Comparison of ENCODE assay signal across 9 cellular contexts in the genomic region with DNA sequence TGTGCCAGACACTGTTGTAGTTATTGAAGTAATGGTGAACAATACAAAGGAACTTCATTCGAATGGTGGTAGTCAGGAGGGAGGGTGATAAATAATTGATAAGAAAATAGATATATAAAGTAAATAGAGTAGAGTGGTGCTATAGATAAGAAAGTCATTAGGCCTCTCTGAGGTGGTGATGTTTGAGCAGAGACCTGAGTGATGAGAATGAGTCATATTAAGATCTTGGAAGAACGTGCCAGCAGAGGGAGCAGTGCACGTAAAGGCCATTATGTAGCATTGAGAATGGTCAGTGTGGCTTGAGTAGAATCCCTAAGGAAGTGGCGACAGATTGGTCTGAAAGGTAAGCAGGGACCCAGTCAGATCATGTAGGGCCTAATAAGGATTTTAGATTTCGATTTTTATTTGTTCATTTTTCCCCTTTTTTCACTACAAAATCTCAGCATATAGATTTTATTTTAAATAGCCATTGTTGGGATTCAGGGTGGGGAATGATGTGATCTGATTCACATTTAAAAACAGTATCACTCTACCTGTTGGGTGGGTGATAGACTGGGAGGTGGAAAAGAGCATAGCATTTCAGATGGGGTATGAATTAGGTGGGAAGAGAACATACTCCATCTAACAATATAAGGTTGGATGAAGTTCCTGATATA. TPM values are rescaled to one million over a fixed set of nuclear protein-coding genes. Genes with fewer than 3 reads are reported as not detected.
DNase-seq lines count a peak whose midpoint lies in the region; ATAC-seq and TF ChIP-seq lines count a peak whose summit lies in the region.
"Had no signal": no experiment of that assay in that cellular context is flagged by ENCODE, and none has a peak within 500 bp of the region (broad histone marks: within the 10 kb centered on the region; RNA-seq: fewer than 3 reads in every experiment).

No MANE protein-coding gene starts in this region.

- no peaks in the 10 kb centered on the region for H3K27me3 ChIP-seq in RWPE2 (ENCODE audit: insufficient read depth, poor library complexity, severe bottlenecking)
- H3K27me3 ChIP-seq in naive thymus-derived CD4-positive, alpha-beta T cell (ENCODE audit: control insufficient read depth in 2 of 2, insufficient read depth in 2 of 2, low read length in 2 of 2) = no peaks in the 10 kb centered on the region

- ATAC-seq in GM18909 (IDR thresholded peaks at IDR 0.05; ENCODE audit: poor library complexity, unreplicated experiment) (peak; percentile 87), RWPE2 (ENCODE audit: low read depth) (peak; percentile 94)
- peak; percentile 61 for ATAC-seq in naive thymus-derived CD4-positive, alpha-beta T cell
- ATAC-seq in effector memory CD8-positive, alpha-beta T cell (replicated peaks) = no peak

- H3K4me1 ChIP-seq in RWPE2 (ENCODE audit: insufficient read depth, poor library complexity, severe bottlenecking) = no peaks in the 10 kb centered on the region
- no peaks in the 10 kb centered on the region for H3K4me1 ChIP-seq in naive thymus-derived CD4-positive, alpha-beta T cell (ENCODE audit: control insufficient read depth in 2 of 2, insufficient read depth in 2 of 2, low read length in 2 of 2)

- no peaks in the 10 kb centered on the region for H3K9me3 ChIP-seq in RWPE2 (ENCODE audit: severe bottlenecking)
- no peaks in the 10 kb centered on the region for H3K9me3 ChIP-seq in naive thymus-derived CD4-positive, alpha-beta T cell (ENCODE audit: control insufficient read depth in 2 of 3, low read length in 3 of 3)

- TF ChIP-seq CTCF in RWPE2 (IDR thresholded peaks at IDR 0.05; ENCODE audit: poor library complexity, severe bottlenecking) (peak; percentile 88), epithelial cell of esophagus (IDR thresholded peaks at IDR 0.05; ENCODE audit: insufficient read depth, low read depth, low read length, missing control alignments) (peak; percentile 73)

- H3K9me3 Mint-ChIP-seq in naive thymus-derived CD4-positive, alpha-beta T cell = peaks cover 0 to 2% (median 0%) of the 10 kb centered on the region in 11 donors
- no peaks in the 10 kb centered on the region for H3K9me3 Mint-ChIP-seq in effector memory CD8-positive, alpha-beta T cell
- H3K9me3 Mint-ChIP-seq: activated T-cell treated with anti-CD3 and anti-CD28 coated beads, Interleukin-2, amount 50 U/mL, for 72 hours had no signal

- POLR2A ChIA-PET in naive thymus-derived CD4-positive, alpha-beta T cell (lab: Charles Lee) = no interaction called here

- CTCF ChIA-PET in naive thymus-derived CD4-positive, alpha-beta T cell (lab: Charles Lee) = no interaction called here

- peak; percentile 50 for DNase-seq in DMS 273 (lab: John Stamatoyannopoulos, UW; ENCODE audit: unreplicated experiment)
- DNase-seq in HK-2 (ENCODE audit: unreplicated experiment) = peak; percentile 29
- no peak for DNase-seq in RWPE2 (ENCODE audit: low spot score)
- DNase-seq in epithelial cell of esophagus (ENCODE audit: low read depth) = peak; percentile 76
- DNase-seq in naive thymus-derived CD4-positive, alpha-beta T cell = no peak
- DNase-seq in posterior vena cava (ENCODE audit: low spot score) = no peak
- no peak for DNase-seq in effector memory CD8-positive, alpha-beta T cell

- H3K4me1 Mint-ChIP-seq in naive thymus-derived CD4-positive, alpha-beta T cell = peaks cover 0 to 2% (median 0%) of the 10 kb centered on the region in 7 donors
- H3K4me1 Mint-ChIP-seq in effector memory CD8-positive, alpha-beta T cell (ENCODE audit: low read depth in 2 of 2) = no peaks in the 10 kb centered on the region

- no peaks in the 10 kb centered on the region for H3K27me3 Mint-ChIP-seq in naive thymus-derived CD4-positive, alpha-beta T cell
- no peaks in the 10 kb centered on the region for H3K27me3 Mint-ChIP-seq in effector memory CD8-positive, alpha-beta T cell

- H3K4me3 Mint-ChIP-seq in naive thymus-derived CD4-positive, alpha-beta T cell = no peak overlapping the region
- no peak overlapping the region for H3K4me3 Mint-ChIP-seq in effector memory CD8-positive, alpha-beta T cell
- H3K4me3 Mint-ChIP-seq: activated T-cell treated with anti-CD3 and anti-CD28 coated beads, Interleukin-2, amount 50 U/mL, for 72 hours had no signal

- intact Hi-C loops in naive thymus-derived CD4-positive, alpha-beta T cell (cut with micrococcal nuclease) = no loop called here
- intact Hi-C loops in posterior vena cava (cut with DNase I) = no loop called here

- no peak overlapping the region for H3K27ac ChIP-seq in RWPE2 (ENCODE audit: poor library complexity, severe bottlenecking)
- no peak overlapping the region for H3K27ac ChIP-seq in naive thymus-derived CD4-positive, alpha-beta T cell (ENCODE audit: low read depth, low read length)

- H3K4me3 ChIP-seq in RWPE2 (ENCODE audit: severe bottlenecking) (no peak overlapping the region), epithelial cell of esophagus (ENCODE audit: low read length) (no peak overlapping the region)
- no peak overlapping the region for H3K4me3 ChIP-seq in naive thymus-derived CD4-positive, alpha-beta T cell (ENCODE audit: low read length)

- H3K36me3 ChIP-seq in RWPE2 (ENCODE audit: low read depth) = no peaks in the 10 kb centered on the region
- no peaks in the 10 kb centered on the region for H3K36me3 ChIP-seq in naive thymus-derived CD4-positive, alpha-beta T cell (ENCODE audit: control insufficient read depth in 2 of 3, insufficient read depth in 3 of 3, low read length in 3 of 3)

- H3K27ac Mint-ChIP-seq in naive thymus-derived CD4-positive, alpha-beta T cell = no peak overlapping the region
- H3K27ac Mint-ChIP-seq in effector memory CD8-positive, alpha-beta T cell = no peak overlapping the region
- H3K27ac Mint-ChIP-seq: activated T-cell treated with anti-CD3 and anti-CD28 coated beads, Interleukin-2, amount 50 U/mL, for 72 hours had no signal

- peaks cover 0 to 10% (median 0%) of the 10 kb centered on the region in 5 donors for H3K36me3 Mint-ChIP-seq in naive thymus-derived CD4-positive, alpha-beta T cell
- no peaks in the 10 kb centered on the region for H3K36me3 Mint-ChIP-seq in effector memory CD8-positive, alpha-beta T cell (ENCODE audit: insufficient read depth)

RNA-seq across cellular contexts. Expression of gene CCDC90B, which starts 44.7 kb away (rescaled TPM):
- total RNA-seq in naive thymus-derived CD4-positive, alpha-beta T cell = 10 to 100 TPM; 19.1 to 40.8 (median 27.8) TPM
- polyA plus RNA-seq in naive thymus-derived CD4-positive, alpha-beta T cell = 10 to 100 TPM; 50.1 to 60.2 TPM
- total RNA-seq in posterior vena cava = 10 to 100 TPM; 29.6 to 33.3 TPM

RNA-seq across cellular contexts. Expression of gene ANKRD42, which starts 47.9 kb away (rescaled TPM):
- total RNA-seq in naive thymus-derived CD4-positive, alpha-beta T cell = 10 to 100 TPM in 1 of 5 experiments, 1 to 10 TPM in 4; 3.1 to 10.9 (median 7.0) TPM
- 1 to 10 TPM; 4.4 to 4.6 TPM for polyA plus RNA-seq in naive thymus-derived CD4-positive, alpha-beta T cell
- total RNA-seq in posterior vena cava = 10 to 100 TPM in 1 of 2 donors, 1 to 10 TPM in 1; 9.5 to 11.5 TPM

Comparison
In these comparisons a context has a peak if more than half of its experiments do, and no peak if none do; other contexts are left out.
1. DNase-seq: peak in DMS 273 (single experiment), HK-2 (single experiment) and epithelial cell of esophagus (single experiment); none in RWPE2 (single experiment), naive thymus-derived CD4-positive, alpha-beta T cell (0 of 9), posterior vena cava (single experiment) and effector memory CD8-positive, alpha-beta T cell (0 of 3).